In genomic region chr13:113029487-113030258, GRCh38 we compare ENCODE assay signal across 8 cellular contexts.
DNase-seq lines count a peak whose midpoint lies in the region; ATAC-seq, FAIRE-seq and TF ChIP-seq lines count a peak whose summit lies in the region.

No MANE protein-coding gene starts in this region.

- H3K9ac ChIP-seq in astrocyte (ENCODE audit: low read length) (no peak overlapping the region), HepG2 (ENCODE audit: insufficient read depth, low read depth, low read length) (no peak overlapping the region)

- no peaks in the 10 kb centered on the region for H3K9me3 Mint-ChIP-seq in astrocyte (ENCODE audit: unreplicated experiment)

- CTCF ChIA-PET in A549 (lab: Yijun Ruan, JAX) = interaction anchor here (0.5 to 2.4 kb wide), 21 partner anchors 8 to 531 kb away, joined by 3 to 16 read pairs (median 3); partner anchors contain the start of gene MCF2L
- CTCF ChIA-PET in HepG2 (lab: Yijun Ruan, JAX; ENCODE audit: low intra/inter-chr PET ratio, low total read pairs) = interaction anchor here (2.7 kb wide), 1 partner anchor 87 kb away, joined by 45 read pairs; no protein-coding TSS in a partner anchor

- H4K20me1 ChIP-seq in astrocyte (ENCODE audit: insufficient read depth, low read length) (no peaks in the 10 kb centered on the region), HepG2 (ENCODE audit: insufficient read depth, low read length) (no peaks in the 10 kb centered on the region)

- H3K79me2 ChIP-seq in astrocyte (ENCODE audit: insufficient read depth, low read length) = no peaks in the 10 kb centered on the region
- H3K79me2 ChIP-seq in HepG2 (ENCODE audit: insufficient read depth, low read length) = no peaks in the 10 kb centered on the region

- peak; percentile 27 to 83; a peak in 3 of 6 replicates for ATAC-seq in A549
- peak; percentile 77 for ATAC-seq in HepG2
- ATAC-seq in HG03159 (IDR thresholded peaks at IDR 0.05; ENCODE audit: unreplicated experiment) = no peak

- no peak overlapping the region for H3K27ac Mint-ChIP-seq in astrocyte (ENCODE audit: unreplicated experiment)

- TF ChIP-seq EP300 in A549 (IDR thresholded peaks at IDR 0.05) (no peak), HepG2 (IDR thresholded peaks at IDR 0.05; ENCODE audit: low read depth in 2 of 2, low read length in 2 of 2) (no peak), HepG2 (CRISPR knock-in tag; IDR thresholded peaks at IDR 0.05; ENCODE audit: borderline replicate concordance) (no peak)

- intact Hi-C loops in HepG2 (cut with micrococcal nuclease; ENCODE audit: unreplicated experiment) = loop anchor here (1.0 to 2.0 kb wide), 2 partner anchors 61 to 87 kb away; partner anchors contain the start of gene MCF2L

- H3K4me1 ChIP-seq in A549 (no peaks in the 10 kb centered on the region), astrocyte (ENCODE audit: insufficient read depth, low read length) (no peaks in the 10 kb centered on the region), HepG2 (ENCODE audit: insufficient read depth, low read length) (peaks cover 10% of the 10 kb centered on the region)

- H3K27me3 Mint-ChIP-seq in astrocyte (ENCODE audit: low read depth, unreplicated experiment) = peaks cover 34% of the 10 kb centered on the region

- no peaks in the 10 kb centered on the region for H3K36me3 ChIP-seq in astrocyte (ENCODE audit: insufficient read depth, low read length)
- H3K36me3 ChIP-seq in HepG2 (replicated peaks in 1 of 2; ENCODE audit: control insufficient read depth in 1 of 2, insufficient read depth in 2 of 2, low read length in 2 of 2) = peaks cover 3 to 5% of the 10 kb centered on the region in 2 experiments; a peak in 3 of 5 replicates

- H3K4me3 ChIP-seq in A549 (no peak overlapping the region), astrocyte (ENCODE audit: insufficient read depth, low read depth, low read length) (no peak overlapping the region), HepG2 (replicated peaks in 1 of 3; ENCODE audit: insufficient read depth in 1 of 3, low read depth in 2 of 3, low read length in 3 of 3) (no peak overlapping the region)

- in situ Hi-C loops in HepG2 (cut with HindIII; ENCODE audit: extremely low pct_ligation_motif_present, low pct_unique_long_range_greater_than_20kb) = no loop called here

- H3K27me3 ChIP-seq in astrocyte (ENCODE audit: insufficient read depth, low read length) (peaks cover 4% of the 10 kb centered on the region), HepG2 (ENCODE audit: control insufficient read depth in 1 of 2, insufficient read depth in 2 of 2, low read length in 2 of 2) (no peaks in the 10 kb centered on the region)

- no peak for TF ChIP-seq POLR2A in A549 (IDR thresholded peaks at IDR 0.05; ENCODE audit: low read length)
- TF ChIP-seq POLR2A in HepG2 (IDR thresholded peaks at IDR 0.05; ENCODE audit: insufficient read depth in 1 of 2, low read depth in 2 of 2, low read length in 2 of 2) = no peak

- 37% methylated on average over 15 of the region's 23 CpGs for WGBS in A549 (ENCODE audit: missing lambda C conversion rate)
- WGBS in HepG2 (ENCODE audit: low lambda C conversion rate) = 63% methylated on average over 13 of the region's 23 CpGs

- POLR2A ChIA-PET in A549 (lab: Yijun Ruan, JAX) = no interaction called here
- POLR2A ChIA-PET in HepG2 (lab: Yijun Ruan, JAX) = interaction anchor here (1.6 kb wide), 1 partner anchor 60 kb away, joined by 3 read pairs; no protein-coding TSS in a partner anchor

- H3K36me3 Mint-ChIP-seq in astrocyte (ENCODE audit: low read depth, unreplicated experiment) = peaks cover 2% of the 10 kb centered on the region

- H2AFZ ChIP-seq in astrocyte (ENCODE audit: low read depth, low read length) = no peak overlapping the region
- H2AFZ ChIP-seq in HepG2 (ENCODE audit: low read length) = no peak overlapping the region

- peak; percentile 8 to 21 for DNase-seq in A549 (ENCODE audit: low read depth in 1 of 2, low spot score in 1 of 2)
- peak; percentile 8 for DNase-seq in T follicular helper cell (ENCODE audit: low read depth)
- DNase-seq in astrocyte (ENCODE audit: low read depth) = no peak
- peak; percentile 25 for DNase-seq in HepG2 (ENCODE audit: low spot score)
- DNase-seq in stimulated activated CD8-positive, alpha-beta memory T cell treated with anti-CD3 and anti-CD28 coated beads, Interleukin-2, amount 100 ng/mL, for 48 hours (ENCODE audit: low read depth in 2 of 2) = peak; percentile 35 to 49
- no peak for DNase-seq in pons (ENCODE audit: low spot score)

- FAIRE-seq in A549 (lab: Jason Lieb, UNC) (no peak), astrocyte (lab: Jason Lieb, UNC) (no peak), HepG2 (lab: Jason Lieb, UNC) (no peak)

- BruUV-seq in HepG2 (replicated peaks; lab: Mats Ljungman, UMichigan) = no TSS peak

- H3K9me3 ChIP-seq in A549 (no peaks in the 10 kb centered on the region), astrocyte (ENCODE audit: insufficient read depth, low read depth, low read length) (no peaks in the 10 kb centered on the region), HepG2 (ENCODE audit: low read length) (no peaks in the 10 kb centered on the region)

- H3K27ac ChIP-seq in A549 (no peak overlapping the region), astrocyte (ENCODE audit: low read depth, low read length) (no peak overlapping the region), HepG2 (ENCODE audit: extremely low read length, insufficient read depth, low read length) (no peak overlapping the region)

- TF ChIP-seq CTCF in A549 (IDR thresholded peaks at IDR 0.05) (peak; percentile 58), GM12872 (IDR thresholded peaks at IDR 0.05; ENCODE audit: insufficient read depth, low read depth, low read length) (peak; percentile 85), astrocyte (IDR thresholded peaks at IDR 0.05; ENCODE audit: insufficient read depth, low read depth, low read length) (peak; percentile 69), HepG2 (CRISPR knock-in tag; IDR thresholded peaks at IDR 0.05) (peak; percentile 96)

- H3K4me3 Mint-ChIP-seq in astrocyte (ENCODE audit: unreplicated experiment) = no peak overlapping the region

- H3K4me1 Mint-ChIP-seq in astrocyte (ENCODE audit: low read depth, unreplicated experiment) = no peaks in the 10 kb centered on the region

- H3K4me2 ChIP-seq in A549 (no peak overlapping the region), astrocyte (ENCODE audit: low read length) (no peak overlapping the region), HepG2 (ENCODE audit: low read depth, low read length) (no peak overlapping the region)

- TF ChIP-seq RAD21 in A549 (conservative IDR thresholded peaks at IDR 0.05 in 1 of 2, IDR thresholded peaks at IDR 0.05 in 1 of 2) = peak; percentile 45 to 49; a peak in 4 of 5 replicates
- TF ChIP-seq RAD21 in HepG2 (CRISPR knock-in tag; IDR thresholded peaks at IDR 0.05) = peak; percentile 88

TF ChIP-seq in A549, 52 proteins besides CTCF, POLR2A, EP300 and RAD21:
- TF ChIP-seq HMGXB4 (CRISPR knock-in tag; IDR thresholded peaks at IDR 0.05; ENCODE audit: borderline replicate concordance) = no peak
- TF ChIP-seq ESRRA (IDR thresholded peaks at IDR 0.05; ENCODE audit: borderline replicate concordance, low read length) = no peak
- no peak for TF ChIP-seq FOXS1 (CRISPR knock-in tag; IDR thresholded peaks at IDR 0.05)
- TF ChIP-seq SMC3 (IDR thresholded peaks at IDR 0.05) = peak; percentile 49

TF ChIP-seq in HepG2, 621 proteins besides CTCF, POLR2A, EP300 and RAD21 (continues in another document):
- TF ChIP-seq SP2 (CRISPR knock-in tag; IDR thresholded peaks at IDR 0.05) (no peak), CEBPG (CRISPR knock-in tag; IDR thresholded peaks at IDR 0.05) (no peak), FOXK1 (CRISPR knock-in tag; IDR thresholded peaks at IDR 0.05; ENCODE audit: borderline replicate concordance, low read depth) (no peak), NFKB2 (CRISPR knock-in tag; IDR thresholded peaks at IDR 0.05; ENCODE audit: borderline replicate concordance) (peak; percentile 27; the same call in 1 of the 2 replicates), SMC3 (IDR thresholded peaks at IDR 0.05; ENCODE audit: low read length) (peak; percentile 56; the same call in 1 of the 2 replicates), SOX6 (IDR thresholded peaks at IDR 0.05) (no peak), SOX6 (CRISPR knock-in tag; IDR thresholded peaks at IDR 0.05) (peak; percentile 24; the same call in 1 of the 2 replicates), ZNF446 (CRISPR knock-in tag; IDR thresholded peaks at IDR 0.05) (no peak), BHLHE40 (IDR thresholded peaks at IDR 0.05; ENCODE audit: low read length) (no peak), ZZZ3 (CRISPR knock-in tag; IDR thresholded peaks at IDR 0.05; ENCODE audit: borderline replicate concordance) (no peak), ZNF12 (CRISPR knock-in tag; IDR thresholded peaks at IDR 0.05) (no peak), HOXA7 (CRISPR knock-in tag; IDR thresholded peaks at IDR 0.05) (no peak), ARID5B (CRISPR knock-in tag; IDR thresholded peaks at IDR 0.05) (no peak), MZF1 (CRISPR knock-in tag; IDR thresholded peaks at IDR 0.05; ENCODE audit: borderline replicate concordance) (no peak)

Comparison
In these comparisons a context has a peak if more than half of its experiments do, and no peak if none do; other contexts are left out.
1. DNase-seq: peak in A549 (2 of 2), T follicular helper cell (single experiment), HepG2 (single experiment) and stimulated activated CD8-positive, alpha-beta memory T cell treated with anti-CD3 and anti-CD28 coated beads, Interleukin-2, amount 100 ng/mL, for 48 hours (2 of 2); none in astrocyte (single experiment) and pons (single experiment).
2. Of the 38 proteins assayed by ChIP-seq in both HepG2 and A549: peak only in HepG2: FOSL2; only in A549: none; in both: CTCF, RAD21 and SMC3; in neither: 32; mixed calls (peak in some experiments, not most) for 2.
3. Peak in every context shown above with its lines, with median percentiles within 50 percentile points of each other: CTCF ChIP-seq.